In genomic region chr1:155193991-155194240, GRCh38 we compare ENCODE assay signal across 4 cellular contexts. TPM values are rescaled to one million over a fixed set of nuclear protein-coding genes. Genes with fewer than 3 reads are reported as not detected.
A peak's percentile ranks its signal among the peaks of the same experiment; 100 is the strongest.
ATAC-seq lines count a peak whose summit lies in the region.
"Not testable (repeated sequence)": the region's sequence is repeated elsewhere in the genome, so short reads cannot be mapped to it uniquely, and the experiment has no call there.

No MANE protein-coding gene starts in this region.

- H3K9me3 ChIP-seq in HUES48 (ENCODE audit: control insufficient read depth, insufficient read depth, low read length); iPS-18c (ENCODE audit: control insufficient read depth, insufficient read depth, low read length): not testable (repeated sequence)

- 5 to 13% (median 6%) methylated on average over 16 of the region's 16 CpGs for WGBS in adipose tissue, 3 donors

- peak overlapping the region; percentile 82 for H3K27ac Mint-ChIP-seq in stimulated activated memory B cell treated with anti-CD40 and anti-IgM and Interleukin-4, amounts not matched to agents 10 μg/mL and 1 μg/mL and 100 μg/mL, for 72 hours

- peaks cover 25% of the 10 kb centered on the region for H3K36me3 ChIP-seq in HUES48 (ENCODE audit: control insufficient read depth, insufficient read depth, low read length)

- peaks cover 19% of the 10 kb centered on the region for H3K4me1 ChIP-seq in HUES48 (ENCODE audit: control insufficient read depth, insufficient read depth, low read length)

- H3K4me3 Mint-ChIP-seq in stimulated activated memory B cell treated with anti-CD40 and anti-IgM and Interleukin-4, amounts not matched to agents 10 μg/mL and 1 μg/mL and 100 μg/mL, for 72 hours, result peak overlapping the region; percentile 84

- H3K4me3 ChIP-seq in HUES48 (ENCODE audit: low read depth, low read length), result peak overlapping the region; percentile 98
- peak overlapping the region; percentile 81 for H3K4me3 ChIP-seq in iPS-18c (ENCODE audit: insufficient read depth, low read depth, low read length)

- not testable (repeated sequence) for H3K36me3 Mint-ChIP-seq in stimulated activated memory B cell treated with anti-CD40 and anti-IgM and Interleukin-4, amounts not matched to agents 10 μg/mL and 1 μg/mL and 100 μg/mL, for 72 hours

- H3K4me1 Mint-ChIP-seq in stimulated activated memory B cell treated with anti-CD40 and anti-IgM and Interleukin-4, amounts not matched to agents 10 μg/mL and 1 μg/mL and 100 μg/mL, for 72 hours, result peaks cover 29% of the 10 kb centered on the region

- H3K9ac ChIP-seq in HUES48 (ENCODE audit: low read depth, low read length), result peak overlapping the region; percentile 91

- H3K9me3 Mint-ChIP-seq in stimulated activated memory B cell treated with anti-CD40 and anti-IgM and Interleukin-4, amounts not matched to agents 10 μg/mL and 1 μg/mL and 100 μg/mL, for 72 hours, result not testable (repeated sequence)

- not testable (repeated sequence) for ATAC-seq in stimulated activated memory B cell treated with anti-CD40 and anti-IgM and Interleukin-4, amounts not matched to agents 10 μg/mL and 1 μg/mL and 100 μg/mL, for 72 hours

- not testable (repeated sequence) for H3K27me3 Mint-ChIP-seq in stimulated activated memory B cell treated with anti-CD40 and anti-IgM and Interleukin-4, amounts not matched to agents 10 μg/mL and 1 μg/mL and 100 μg/mL, for 72 hours

- H3K27ac ChIP-seq in HUES48 (ENCODE audit: low read depth, low read length), result peak overlapping the region; percentile 99
- H3K27ac ChIP-seq in adipose tissue (ENCODE audit: low read depth, low read length), result peak overlapping the region; percentile 72

- H3K27me3 ChIP-seq in HUES48 (ENCODE audit: control insufficient read depth, insufficient read depth, low read length), result not testable (repeated sequence)

RNA-seq across cellular contexts. Expression of gene THBS3, which starts 13.8 kb away (rescaled TPM):
- polyA plus RNA-seq in adipose tissue, result 10 to 100 TPM; 12.0 to 31.5 (median 13.7) TPM

RNA-seq across cellular contexts. Expression of gene MTX1, which starts 14.6 kb away (rescaled TPM):
- 10 to 100 TPM; 32.4 to 67.6 (median 47.1) TPM for polyA plus RNA-seq in adipose tissue

RNA-seq across cellular contexts. Expression of gene TRIM46, which starts 20.3 kb away (rescaled TPM):
- polyA plus RNA-seq in adipose tissue, result under 1 TPM; 0.16 to 0.45 (median 0.33) TPM

RNA-seq across cellular contexts. Expression of gene KRTCAP2, which starts 20.8 kb away (rescaled TPM):
- 100 to 1,000 TPM; 176 to 267 (median 201) TPM for polyA plus RNA-seq in adipose tissue

RNA-seq across cellular contexts. Expression of gene DPM3, which starts 53.6 kb away (rescaled TPM):
- polyA plus RNA-seq in adipose tissue, result 100 to 1,000 TPM; 177 to 203 (median 201) TPM
